In genomic region chr10:71580415-71580814, GRCh38 we compare ENCODE assay signal across 29 cellular contexts.
"Had no signal": no experiment of that assay in that cellular context is flagged by ENCODE, and none has a peak within 500 bp of the region (broad histone marks: within the 10 kb centered on the region; RNA-seq: fewer than 3 reads in every experiment).

No MANE protein-coding gene starts in this region.

- H3K27me3 ChIP-seq: ascending aorta, neutrophil, ovary, sigmoid colon, upper lobe of right lung had no signal

- FAIRE-seq: endometrium, frontal cortex, small intestine had no signal

- H3K4me3 ChIP-seq: adrenal gland, ascending aorta, ovary, sigmoid colon, tibial artery, upper lobe of right lung had no signal

- H3K27ac ChIP-seq: adrenal gland, ascending aorta, neutrophil, ovary, sigmoid colon, tibial artery, upper lobe of right lung had no signal

- DNase-seq: activated CD4-positive, alpha-beta T cell treated with anti-CD3 and anti-CD28 coated beads for 36 hours; activated CD4-positive, CD25-positive, alpha-beta regulatory T cell; activated CD8-positive, alpha-beta memory T cell treated with anti-CD3 and anti-CD28 coated beads, Interleukin-2, amount 10 ng/mL, durations not matched to agents 7 days and 5 days; activated CD8-positive, alpha-beta T cell treated with anti-CD3 and anti-CD28 coated beads, Interleukin-2, amount 10 ng/mL, durations not matched to agents 7 days and 5 days; activated effector memory CD4-positive, alpha-beta T cell treated with Interleukin-2 at 50 U/mL for 16 hours; activated naive CD4-positive, alpha-beta T cell treated with Interleukin-2 at 50 U/mL for 16 hours; activated naive CD8-positive, alpha-beta T cell treated with anti-CD3 and anti-CD28 coated beads for 36 hours; activated T-cell treated with anti-CD3 and anti-CD28 coated beads, Interleukin-2, amount 50 U/mL, for 72 hours; adrenal gland; effector CD4-positive, alpha-beta T cell; islet precursor cell; left cardiac atrium; naive B cell; nephron progenitor cell; ovary; retina; sigmoid colon; small intestine; stimulated activated CD4-positive, alpha-beta T cell treated with anti-CD3 and anti-CD28 coated beads, Interleukin-1b, Interleukin-23, amount 100 ng/mL, for 48 hours; stimulated activated CD4-positive, alpha-beta T cell treated with anti-CD3 and anti-CD28 coated beads, Interleukin-4, amount 100 ng/mL, for 4 hours; stimulated activated CD8-positive, alpha-beta memory T cell treated with anti-CD3 and anti-CD28 coated beads, Interleukin-4, amount 100 ng/mL, for 48 hours; stimulated activated naive CD8-positive, alpha-beta T cell treated with anti-CD3 and anti-CD28 coated beads, Interleukin-15, amount 100 ng/mL, for 72 hours; tibial artery; upper lobe of right lung had no signal

- ATAC-seq: activated CD4-positive, alpha-beta T cell treated with anti-CD3 and anti-CD28 coated beads for 36 hours; activated CD8-positive, alpha-beta memory T cell treated with anti-CD3 and anti-CD28 coated beads, Interleukin-2, amount 10 ng/mL, durations not matched to agents 7 days and 5 days; activated CD8-positive, alpha-beta T cell treated with anti-CD3 and anti-CD28 coated beads, Interleukin-2, amount 10 ng/mL, durations not matched to agents 7 days and 5 days; activated T-cell treated with anti-CD3 and anti-CD28 coated beads, Interleukin-2, amount 50 U/mL, for 72 hours; left cardiac atrium; stimulated activated memory B cell treated with anti-CD40 and anti-IgM and Interleukin-4, amounts not matched to agents 10 μg/mL and 1 μg/mL and 100 μg/mL, for 72 hours; stimulated activated naive CD8-positive, alpha-beta T cell treated with anti-CD3 and anti-CD28 coated beads, Interleukin-15, amount 100 ng/mL, for 72 hours; upper lobe of right lung had no signal
